In the genomic region with DNA sequence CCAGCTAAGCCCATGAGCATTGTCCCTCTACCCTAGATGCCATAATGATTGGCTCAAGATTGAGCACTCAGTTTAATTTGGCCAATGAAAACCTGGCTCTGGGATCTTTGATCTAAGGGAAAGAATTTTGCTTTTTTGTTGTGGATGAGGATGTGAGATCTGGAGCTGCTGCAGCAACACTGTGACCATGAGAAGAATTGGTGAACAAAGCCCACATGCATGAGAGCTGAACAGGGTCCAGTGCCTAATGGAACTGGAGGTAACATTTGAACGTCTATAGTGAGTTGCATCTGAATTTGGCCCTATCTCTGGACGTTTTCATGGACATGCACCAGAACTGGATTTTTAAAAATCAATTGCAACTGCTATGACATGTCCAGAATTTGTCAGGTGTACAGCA, we compare ENCODE assay signal across 34 cellular contexts.
"Had no signal": no experiment of that assay in that cellular context is flagged by ENCODE, and none has a peak within 500 bp of the region (broad histone marks: within the 10 kb centered on the region; RNA-seq: fewer than 3 reads in every experiment).

No MANE protein-coding gene starts in this region.

- H3K36me3 Mint-ChIP-seq: activated naive CD4-positive, alpha-beta T cell treated with anti-CD3 and anti-CD28 coated beads, Interleukin-2, amount 50 U/mL, for 24 hours; activated naive CD8-positive, alpha-beta T cell treated with anti-CD3 and anti-CD28 coated beads for 36 hours had no signal

- H3K9me3 ChIP-seq: adrenal gland, colonic mucosa, gastrocnemius medialis had no signal

- H3K36me3 ChIP-seq: adrenal gland, cardiac muscle cell, colonic mucosa, esophagus muscularis mucosa, gastrocnemius medialis, heart left ventricle had no signal

- H3K27me3 ChIP-seq: body of pancreas, cardiac muscle cell, colonic mucosa, dorsolateral prefrontal cortex, foreskin keratinocyte, gastrocnemius medialis had no signal

- H3K27ac Mint-ChIP-seq: activated B cell treated with CpG ODN at 0.5 μM for 24 hours; activated CD8-positive, alpha-beta T cell treated with anti-CD3 and anti-CD28 coated beads for 36 hours; activated naive CD4-positive, alpha-beta T cell treated with anti-CD3 and anti-CD28 coated beads, Interleukin-2, amount 50 U/mL, for 24 hours; activated naive CD8-positive, alpha-beta T cell treated with anti-CD3 and anti-CD28 coated beads for 36 hours; activated naive CD8-positive, alpha-beta T cell treated with anti-CD3 and anti-CD28 coated beads, Interleukin-2, amount 50 U/mL, for 24 hours; activated T-helper 17 cell treated with anti-CD3 and anti-CD28 coated beads, Interleukin-2, amount 50 U/mL, for 72 hours; dendritic cell treated with granulocyte-macrophage colony-stimulating factor and Interleukin-4, amounts not matched to agents 40 ng/mL and 50 ng/mL, for 4 days; endodermal cell; T-helper 1 cell treated with Interleukin-12 subunit alpha and Interleukin-12 subunit beta and Interleukin-4 antibody, amounts not matched to agents 30 μg/mL and 1 μg/mL, for 36 hours had no signal

- ATAC-seq: activated CD4-positive, CD25-positive, alpha-beta regulatory T cell treated with anti-CD3 and anti-CD28 coated beads, Interleukin-2, amount 50 U/mL, for 24 hours; activated CD8-positive, alpha-beta T cell treated with anti-CD3 and anti-CD28 coated beads for 36 hours; activated naive CD8-positive, alpha-beta T cell treated with anti-CD3 and anti-CD28 coated beads, Interleukin-2, amount 50 U/mL, for 24 hours; activated T-cell treated with anti-CD3 and anti-CD28 coated beads, Interleukin-2, amount 50 U/mL, for 4 hours; activated T-helper 17 cell treated with anti-CD3 and anti-CD28 coated beads, Interleukin-2, amount 50 U/mL, for 72 hours; body of pancreas; foreskin keratinocyte; gastrocnemius medialis; heart left ventricle had no signal

- H3K27ac ChIP-seq: adrenal gland, body of pancreas, cardiac muscle cell, colonic mucosa, esophagus muscularis mucosa, foreskin keratinocyte, gastrocnemius medialis, heart left ventricle, VCaP had no signal

- H3K27me3 Mint-ChIP-seq: dendritic cell treated with granulocyte-macrophage colony-stimulating factor and Interleukin-4, amounts not matched to agents 40 ng/mL and 50 ng/mL, for 4 days had no signal

- H3K4me1 Mint-ChIP-seq: activated naive CD4-positive, alpha-beta T cell treated with anti-CD3 and anti-CD28 coated beads, Interleukin-2, amount 50 U/mL, for 24 hours; activated naive CD8-positive, alpha-beta T cell treated with anti-CD3 and anti-CD28 coated beads for 36 hours; activated naive CD8-positive, alpha-beta T cell treated with anti-CD3 and anti-CD28 coated beads, Interleukin-2, amount 50 U/mL, for 24 hours; activated T-helper 17 cell treated with anti-CD3 and anti-CD28 coated beads, Interleukin-2, amount 50 U/mL, for 72 hours had no signal

- H3K4me3 Mint-ChIP-seq: activated B cell treated with CpG ODN at 0.5 μM for 24 hours; activated CD8-positive, alpha-beta T cell treated with anti-CD3 and anti-CD28 coated beads for 36 hours; activated naive CD4-positive, alpha-beta T cell treated with anti-CD3 and anti-CD28 coated beads, Interleukin-2, amount 50 U/mL, for 24 hours; activated naive CD8-positive, alpha-beta T cell treated with anti-CD3 and anti-CD28 coated beads for 36 hours; activated naive CD8-positive, alpha-beta T cell treated with anti-CD3 and anti-CD28 coated beads, Interleukin-2, amount 50 U/mL, for 24 hours; activated T-cell treated with anti-CD3 and anti-CD28 coated beads, Interleukin-2, amount 50 U/mL, for 4 hours; activated T-helper 17 cell treated with anti-CD3 and anti-CD28 coated beads, Interleukin-2, amount 50 U/mL, for 72 hours; dendritic cell treated with granulocyte-macrophage colony-stimulating factor and Interleukin-4, amounts not matched to agents 40 ng/mL and 50 ng/mL, for 4 days; endodermal cell; T-helper 1 cell treated with Interleukin-12 subunit alpha and Interleukin-12 subunit beta and Interleukin-4 antibody, amounts not matched to agents 30 μg/mL and 1 μg/mL, for 36 hours had no signal

- H3K4me1 ChIP-seq: adrenal gland, body of pancreas, colonic mucosa, esophagus muscularis mucosa, foreskin keratinocyte, gastrocnemius medialis, heart left ventricle had no signal

- H3K4me3 ChIP-seq: adrenal gland, body of pancreas, cardiac muscle cell, colonic mucosa, dorsolateral prefrontal cortex, esophagus muscularis mucosa, gastrocnemius medialis, heart left ventricle had no signal

- H3K9me3 Mint-ChIP-seq: activated CD8-positive, alpha-beta T cell treated with anti-CD3 and anti-CD28 coated beads for 36 hours; activated naive CD4-positive, alpha-beta T cell treated with anti-CD3 and anti-CD28 coated beads, Interleukin-2, amount 50 U/mL, for 24 hours; dendritic cell treated with granulocyte-macrophage colony-stimulating factor and Interleukin-4, amounts not matched to agents 40 ng/mL and 50 ng/mL, for 4 days had no signal

- DNase-seq: activated B cell treated with CpG ODN at 0.5 μM for 24 hours; activated CD4-positive, alpha-beta T cell treated with anti-CD3 and anti-CD28 coated beads for 48 hours; activated CD4-positive, alpha-beta T cell treated with anti-CD3 and anti-CD28 coated beads, Interleukin-2, amount 50 U/mL, for 1 hour; activated CD4-positive, alpha-beta T cell treated with anti-CD3 and anti-CD28 coated beads, Interleukin-2, amount 50 U/mL, for 48 hours; activated CD8-positive, alpha-beta memory T cell treated with anti-CD3 and anti-CD28 coated beads for 24 hours; activated effector memory CD4-positive, alpha-beta T cell treated with Interleukin-2 at 50 U/mL for 16 hours; activated gamma-delta T cell treated with Interleukin-2 at 50 U/mL for 16 hours; activated naive CD4-positive, alpha-beta T cell treated with Interleukin-2 at 50 U/mL for 16 hours; activated naive CD8-positive, alpha-beta T cell treated with anti-CD3 and anti-CD28 coated beads for 36 hours; activated T-cell treated with anti-CD3 and anti-CD28 coated beads, Interleukin-2, amount 50 U/mL, for 4 hours; aorta; central memory CD4-positive, alpha-beta T cell; cerebellar nuclear complex; colonic mucosa; dorsolateral prefrontal cortex; effector memory CD4-positive, alpha-beta T cell; gastrocnemius medialis; glutamatergic neuron; heart left ventricle; T-helper 9 cell had no signal
